15 cellular contexts compared by ENCODE assay signal in genomic region chr2:106745468-106745867, GRCh38.
DNase-seq lines count a peak whose midpoint lies in the region; ATAC-seq and TF ChIP-seq lines count a peak whose summit lies in the region.
"Had no signal": no experiment of that assay in that cellular context is flagged by ENCODE, and none has a peak within 500 bp of the region (broad histone marks: within the 10 kb centered on the region; RNA-seq: fewer than 3 reads in every experiment).

No MANE protein-coding gene starts in this region.

- H3K27me3 ChIP-seq in gastrocnemius medialis, result no peaks in the 10 kb centered on the region
- H3K27me3 ChIP-seq: Peyer's patch had no signal

- intact Hi-C loops in gastrocnemius medialis (cut with DNase I; ENCODE audit: low total_unique reads), result no loop called here

- no peak for ATAC-seq in gastrocnemius medialis

- no peaks in the 10 kb centered on the region for H3K9me3 ChIP-seq in gastrocnemius medialis
- H3K9me3 ChIP-seq: Peyer's patch had no signal

- DNase-seq in DMS153 (lab: John Stamatoyannopoulos, UW), result peak; percentile 77
- DNase-seq in NCI-H128 (lab: John Stamatoyannopoulos, UW; ENCODE audit: unreplicated experiment), result peak; percentile 95
- DNase-seq in NCI-H69 (lab: John Stamatoyannopoulos, UW), result peak; percentile 94
- DNase-seq in cerebellum (ENCODE audit: low spot score), result peak; percentile 75
- no peak for DNase-seq in gastrocnemius medialis
- no peak for DNase-seq in stimulated activated naive CD4-positive, alpha-beta T cell (lab: John Stamatoyannopoulos, UW)
- no peak for DNase-seq in NCI-H774 (lab: John Stamatoyannopoulos, UW)
- no peak for DNase-seq in activated naive CD4-positive, alpha-beta T cell treated with Interleukin-2 at 50 U/mL for 16 hours
- DNase-seq: activated effector memory CD4-positive, alpha-beta T cell treated with anti-CD3 and anti-CD28 coated beads, Interleukin-2, amount 50 U/mL, for 16 hours; dermis blood vessel endothelial cell; glutamatergic neuron; Karpas-422; mesendoderm; NCI-H2227 treated with DMSO at 0.1 percent for 48 hours; Peyer's patch had no signal

- H3K36me3 ChIP-seq in gastrocnemius medialis, result no peaks in the 10 kb centered on the region
- H3K36me3 ChIP-seq: Peyer's patch had no signal

- no peak overlapping the region for H3K27ac ChIP-seq in gastrocnemius medialis
- H3K27ac ChIP-seq: Peyer's patch had no signal

- in situ Hi-C loops in gastrocnemius medialis (cut with MboI; ENCODE audit: low sequenced_read_pairs in 4 of 4), result no loop called here

- H3K4me1 ChIP-seq in gastrocnemius medialis, result no peaks in the 10 kb centered on the region
- H3K4me1 ChIP-seq: Peyer's patch had no signal

- no peak for TF ChIP-seq POLR2A in gastrocnemius medialis (IDR thresholded peaks at IDR 0.05)

- TF ChIP-seq CTCF in gastrocnemius medialis (IDR thresholded peaks at IDR 0.05 in 4 of 5, conservative IDR thresholded peaks at IDR 0.05 in 1 of 5), result no peak

- H3K4me3 ChIP-seq in gastrocnemius medialis, result no peak overlapping the region
- H3K4me3 ChIP-seq: Peyer's patch had no signal

Comparison
In these comparisons a context has a peak if more than half of its experiments do, and no peak if none do; other contexts are left out.
1. DNase-seq: peak in DMS153 (single experiment), NCI-H128 (single experiment), NCI-H69 (single experiment) and cerebellum (single experiment); none in gastrocnemius medialis (0 of 2), stimulated activated naive CD4-positive, alpha-beta T cell (0 of 6), NCI-H774 (single experiment) and activated naive CD4-positive, alpha-beta T cell treated with Interleukin-2 at 50 U/mL for 16 hours (single experiment).